Comparison of ENCODE assay signal across 9 cellular contexts in the genomic region with DNA sequence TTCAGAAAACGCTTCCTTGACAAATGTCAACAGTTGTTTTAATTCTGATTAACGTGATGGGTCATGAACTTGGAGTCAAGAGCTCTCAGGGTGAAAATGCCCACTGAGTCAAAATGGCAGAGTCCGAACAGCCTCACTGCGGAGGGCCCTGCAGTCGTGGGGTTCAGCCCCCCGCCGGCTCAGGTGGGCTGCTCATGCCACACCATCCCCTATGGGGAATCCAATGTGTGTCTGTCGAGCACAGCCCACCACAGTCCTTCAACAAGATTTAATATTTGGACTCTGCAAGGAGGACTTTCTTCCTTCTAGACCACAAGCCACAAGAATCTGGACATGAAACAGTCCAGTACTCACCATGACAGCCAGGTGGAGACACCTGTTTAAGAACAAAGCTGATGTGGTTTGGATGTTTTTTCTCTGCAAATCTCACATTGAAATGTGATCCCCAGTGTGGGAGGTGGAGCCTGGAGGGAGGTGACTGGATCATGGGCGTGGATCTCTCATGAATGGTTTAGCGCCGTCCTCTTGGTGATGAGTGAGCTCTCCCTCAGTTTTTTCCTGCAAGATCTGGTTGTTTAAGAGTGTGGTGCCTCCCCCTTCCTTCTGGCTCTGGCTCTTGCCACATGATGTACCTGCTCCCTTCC.
DNase-seq lines count a peak whose midpoint lies in the region; ATAC-seq and TF ChIP-seq lines count a peak whose summit lies in the region.
"Had no signal": no experiment of that assay in that cellular context is flagged by ENCODE, and none has a peak within 500 bp of the region (broad histone marks: within the 10 kb centered on the region; RNA-seq: fewer than 3 reads in every experiment).

No MANE protein-coding gene starts in this region.

- H3K4me1 Mint-ChIP-seq in natural killer cell treated with Interleukin-12 subunit alpha and Interleukin-12 subunit beta and Interleukin-15 and Interleukin-18, amount 100 ng/mL, for 72 hours (ENCODE audit: low read depth in 2 of 2): no peaks in the 10 kb centered on the region

- H3K4me3 ChIP-seq in breast epithelium: no peak overlapping the region

- H3K27ac Mint-ChIP-seq in natural killer cell treated with Interleukin-12 subunit alpha and Interleukin-12 subunit beta and Interleukin-15 and Interleukin-18, amount 100 ng/mL, for 72 hours: no peak overlapping the region

- no peaks in the 10 kb centered on the region for H3K36me3 Mint-ChIP-seq in natural killer cell treated with Interleukin-12 subunit alpha and Interleukin-12 subunit beta and Interleukin-15 and Interleukin-18, amount 100 ng/mL, for 72 hours

- no peaks in the 10 kb centered on the region for H3K9me3 ChIP-seq in breast epithelium
- H3K9me3 ChIP-seq: neutrophil had no signal

- peaks cover 0 to 33% of the 10 kb centered on the region in 2 donors for H3K27me3 ChIP-seq in breast epithelium

- H3K9me3 Mint-ChIP-seq in natural killer cell treated with Interleukin-12 subunit alpha and Interleukin-12 subunit beta and Interleukin-15 and Interleukin-18, amount 100 ng/mL, for 72 hours: no peaks in the 10 kb centered on the region

- DNase-seq in ELR (ENCODE audit: low read depth): peak; percentile 15
- DNase-seq in NCI-H1105 (lab: John Stamatoyannopoulos, UW): peak; percentile 45
- peak; percentile 53 for DNase-seq in breast epithelium (ENCODE audit: low spot score in 2 of 2)
- DNase-seq in natural killer cell treated with Interleukin-12 subunit alpha and Interleukin-12 subunit beta and Interleukin-15 and Interleukin-18, amount 100 ng/mL, for 72 hours (ENCODE audit: low spot score): peak; percentile 25
- no peak for DNase-seq in NCI-H510A (lab: John Stamatoyannopoulos, UW)
- no peak for DNase-seq in GM19240 (ENCODE audit: insufficient read length, low spot score)
- no peak for DNase-seq in HPDE6-E6E7 (ENCODE audit: extremely low spot score)

- no peak for ATAC-seq in natural killer cell treated with Interleukin-12 subunit alpha and Interleukin-12 subunit beta and Interleukin-15 and Interleukin-18, amount 100 ng/mL, for 72 hours
- no peak for ATAC-seq in GM21447 (IDR thresholded peaks at IDR 0.05; ENCODE audit: unreplicated experiment)

- intact Hi-C loops in breast epithelium (cut with DNase I; ENCODE audit: low total_unique reads): no loop called here

- H3K36me3 ChIP-seq in breast epithelium: no peaks in the 10 kb centered on the region
- H3K36me3 ChIP-seq: neutrophil had no signal

- no peak overlapping the region for H3K4me3 Mint-ChIP-seq in natural killer cell treated with Interleukin-12 subunit alpha and Interleukin-12 subunit beta and Interleukin-15 and Interleukin-18, amount 100 ng/mL, for 72 hours

- peak in 2 of 3 donors; percentile 48 to 61 for TF ChIP-seq CTCF in breast epithelium (IDR thresholded peaks at IDR 0.05)

- H3K4me1 ChIP-seq in breast epithelium: no peaks in the 10 kb centered on the region

- no peak for TF ChIP-seq POLR2A in breast epithelium (IDR thresholded peaks at IDR 0.05)

- no peak overlapping the region for H3K27ac ChIP-seq in breast epithelium
- H3K27ac ChIP-seq: neutrophil had no signal

- peaks cover 8 to 13% of the 10 kb centered on the region in 2 donors for H3K27me3 Mint-ChIP-seq in natural killer cell treated with Interleukin-12 subunit alpha and Interleukin-12 subunit beta and Interleukin-15 and Interleukin-18, amount 100 ng/mL, for 72 hours

Comparison
In these comparisons a context has a peak if more than half of its experiments do, and no peak if none do; other contexts are left out.
1. DNase-seq: peak in ELR (single experiment), NCI-H1105 (single experiment), breast epithelium (2 of 2) and natural killer cell treated with Interleukin-12 subunit alpha and Interleukin-12 subunit beta and Interleukin-15 and Interleukin-18, amount 100 ng/mL, for 72 hours (single experiment); none in NCI-H510A (single experiment), GM19240 (single experiment) and HPDE6-E6E7 (single experiment).